ENCODE assay signal across 8 cellular contexts in the genomic region with DNA sequence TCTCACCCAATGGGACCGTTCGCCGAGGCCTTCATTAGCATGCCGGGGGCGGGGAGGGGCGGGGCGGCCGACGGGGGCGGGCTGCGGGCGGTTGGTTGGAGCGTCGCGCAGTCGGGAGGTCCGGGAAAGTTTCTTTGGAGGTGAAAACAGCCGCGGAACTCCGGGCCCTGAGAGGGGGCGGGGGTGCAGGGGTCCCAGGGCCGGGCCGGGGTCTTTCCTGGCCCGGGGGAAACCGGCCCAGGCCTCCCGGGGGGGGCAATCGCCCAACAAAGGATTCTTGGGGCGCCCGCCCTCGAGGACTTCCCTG. TPM values are rescaled to one million over a fixed set of nuclear protein-coding genes. Genes with fewer than 3 reads are reported as not detected.
A peak's percentile ranks its signal among the peaks of the same experiment; 100 is the strongest.
DNase-seq lines count a peak whose midpoint lies in the region; ATAC-seq, FAIRE-seq and TF ChIP-seq lines count a peak whose summit lies in the region.

A gene (plus strand): TSS at position 90 of the 307 bp plus-strand sequence. CDS start 366 bp downstream, outside the sequence.

- BruUV-seq in HepG2 (replicated peaks; lab: Mats Ljungman, UMichigan), result no TSS peak

- TF ChIP-seq POLR2A in HepG2 (IDR thresholded peaks at IDR 0.05; ENCODE audit: insufficient read depth in 1 of 2, low read depth in 2 of 2, low read length in 2 of 2), result no peak
- TF ChIP-seq POLR2A in testis (IDR thresholded peaks at IDR 0.05), result no peak

- no peak within 1 kb of the TSS for H2AFZ ChIP-seq in HepG2 (ENCODE audit: low read length)

- 0% methylated on average over 2 of the region's 30 CpGs for WGBS in HepG2 (ENCODE audit: low lambda C conversion rate)
- WGBS in testis, 2 donors, result 1% methylated on average over 28 of the region's 30 CpGs; no CpG with 5 or more reads in 1 of the 2 donors

- POLR2A ChIA-PET in HepG2 (lab: Yijun Ruan, JAX), result no interaction called here

- H3K9me3 ChIP-seq in HepG2 (ENCODE audit: low read length) (no peaks in the 10 kb centered on the region), testis (no peaks in the 10 kb centered on the region)

- H3K36me3 ChIP-seq in brain microvascular endothelial cell (replicated peaks) (peaks cover 14% of the 10 kb centered on the region), HepG2 (replicated peaks in 1 of 2; ENCODE audit: control insufficient read depth in 1 of 2, insufficient read depth in 2 of 2, low read length in 2 of 2) (no peaks in the 10 kb centered on the region; a peak in 1 of 5 replicates), testis (ENCODE audit: low read depth, missing control alignments) (no peaks in the 10 kb centered on the region)

- peak within 1 kb of the TSS; percentile 76 for H3K4me3 Mint-ChIP-seq in activated CD8-positive, alpha-beta memory T cell treated with anti-CD3 and anti-CD28 coated beads, Interleukin-2, amount 10 ng/mL, durations not matched to agents 7 days and 5 days

- peaks cover 4% of the 10 kb centered on the region for H4K20me1 ChIP-seq in HepG2 (ENCODE audit: insufficient read depth, low read length)

- peaks cover 2% of the 10 kb centered on the region for H3K79me2 ChIP-seq in HepG2 (ENCODE audit: insufficient read depth, low read length)

- H3K27ac Mint-ChIP-seq in activated CD8-positive, alpha-beta memory T cell treated with anti-CD3 and anti-CD28 coated beads, Interleukin-2, amount 10 ng/mL, durations not matched to agents 7 days and 5 days, result peak within 1 kb of the TSS; percentile 78

- peak within 1 kb of the TSS; percentile 77 for H3K4me2 ChIP-seq in HepG2 (ENCODE audit: low read depth, low read length)

- CTCF ChIA-PET in activated CD8-positive, alpha-beta memory T cell treated with anti-CD3 and anti-CD28 coated beads, Interleukin-2, amount 10 ng/mL, durations not matched to agents 7 days and 5 days (lab: Charles Lee), result no interaction called here
- CTCF ChIA-PET in HepG2 (lab: Yijun Ruan, JAX; ENCODE audit: low intra/inter-chr PET ratio, low total read pairs), result no interaction called here

- peaks cover 10% of the 10 kb centered on the region for H3K36me3 Mint-ChIP-seq in activated CD8-positive, alpha-beta memory T cell treated with anti-CD3 and anti-CD28 coated beads, Interleukin-2, amount 10 ng/mL, durations not matched to agents 7 days and 5 days

- FAIRE-seq in HepG2 (lab: Jason Lieb, UNC), result no peak

- no peaks in the 10 kb centered on the region for H3K27me3 ChIP-seq in brain microvascular endothelial cell (replicated peaks)
- no peaks in the 10 kb centered on the region for H3K27me3 ChIP-seq in HepG2 (ENCODE audit: control insufficient read depth in 1 of 2, insufficient read depth in 2 of 2, low read length in 2 of 2)
- no peaks in the 10 kb centered on the region for H3K27me3 ChIP-seq in testis

- in situ Hi-C loops in brain microvascular endothelial cell (cut with HindIII; ENCODE audit: low pct_ligation_motif_present, low sequenced_read_pairs) (no loop called here), HepG2 (cut with HindIII; ENCODE audit: extremely low pct_ligation_motif_present, low pct_unique_long_range_greater_than_20kb) (no loop called here)

- H3K27ac ChIP-seq in brain microvascular endothelial cell (peak within 1 kb of the TSS; percentile 58), HepG2 (ENCODE audit: extremely low read length, insufficient read depth, low read length) (peak within 1 kb of the TSS; percentile 63), testis (peak within 1 kb of the TSS; percentile 20 to 81)

- H3K4me1 ChIP-seq in HepG2 (ENCODE audit: insufficient read depth, low read length) (peaks cover 41% of the 10 kb centered on the region), testis (peaks cover 9% of the 10 kb centered on the region)

- intact Hi-C loops in HepG2 (cut with micrococcal nuclease; ENCODE audit: unreplicated experiment) (loop anchor here (5.0 kb wide), 1 partner anchor 66 kb away; a partner anchor contains a TSS), testis (cut with DNase I; ENCODE audit: low total_unique reads) (no loop called here)

- peak within 1 kb of the TSS; percentile 77 for H3K4me3 ChIP-seq in brain microvascular endothelial cell (ENCODE audit: low read depth, low read length)
- peak within 1 kb of the TSS; percentile 81 to 94 (median 92) for H3K4me3 ChIP-seq in HepG2 (replicated peaks in 1 of 3; ENCODE audit: insufficient read depth in 1 of 3, low read depth in 2 of 3, low read length in 3 of 3)
- peak within 1 kb of the TSS; percentile 83 to 89 for H3K4me3 ChIP-seq in testis

- H3K27me3 Mint-ChIP-seq in activated CD8-positive, alpha-beta memory T cell treated with anti-CD3 and anti-CD28 coated beads, Interleukin-2, amount 10 ng/mL, durations not matched to agents 7 days and 5 days, result no peaks in the 10 kb centered on the region

- no peaks in the 10 kb centered on the region for H3K9me3 Mint-ChIP-seq in activated CD8-positive, alpha-beta memory T cell treated with anti-CD3 and anti-CD28 coated beads, Interleukin-2, amount 10 ng/mL, durations not matched to agents 7 days and 5 days (ENCODE audit: low read depth)

- no peak for DNase-seq in activated CD8-positive, alpha-beta memory T cell treated with anti-CD3 and anti-CD28 coated beads, Interleukin-2, amount 10 ng/mL, durations not matched to agents 7 days and 5 days
- no peak for DNase-seq in activated CD8-positive, alpha-beta memory T cell treated with anti-CD3 and anti-CD28 coated beads, Interleukin-2, amount 50 U/mL, for 4 hours
- DNase-seq in brain microvascular endothelial cell, result no peak
- no peak for DNase-seq in HepG2 (ENCODE audit: low spot score)
- no peak for DNase-seq in testis
- DNase-seq in HuH-7 (ENCODE audit: low spot score), result no peak
- DNase-seq in NK-92 treated with Interleukin-12 subunit alpha and Interleukin-12 subunit beta, amount 100 ng/mL, for 24 hours (lab: John Stamatoyannopoulos, UW), result no peak
- no peak for DNase-seq in activated CD8-positive, alpha-beta memory T cell treated with anti-CD3 and anti-CD28 coated beads for 24 hours

- no peak for TF ChIP-seq CTCF in brain microvascular endothelial cell (IDR thresholded peaks at IDR 0.05; ENCODE audit: low read depth, low read length, missing control alignments)
- no peak for TF ChIP-seq CTCF in HepG2 (CRISPR knock-in tag; IDR thresholded peaks at IDR 0.05)
- TF ChIP-seq CTCF in testis (IDR thresholded peaks at IDR 0.05), result no peak

- no peak for TF ChIP-seq RAD21 in HepG2 (CRISPR knock-in tag; IDR thresholded peaks at IDR 0.05)

- no peak for ATAC-seq in activated CD8-positive, alpha-beta memory T cell treated with anti-CD3 and anti-CD28 coated beads, Interleukin-2, amount 10 ng/mL, durations not matched to agents 7 days and 5 days
- ATAC-seq in HepG2, result no peak

- TF ChIP-seq EP300 in HepG2 (IDR thresholded peaks at IDR 0.05; ENCODE audit: low read depth in 2 of 2, low read length in 2 of 2) (no peak), HepG2 (CRISPR knock-in tag; IDR thresholded peaks at IDR 0.05; ENCODE audit: borderline replicate concordance) (no peak)

- H3K4me1 Mint-ChIP-seq in activated CD8-positive, alpha-beta memory T cell treated with anti-CD3 and anti-CD28 coated beads, Interleukin-2, amount 10 ng/mL, durations not matched to agents 7 days and 5 days, result peaks cover 11% of the 10 kb centered on the region

- peak within 1 kb of the TSS; percentile 87 for H3K9ac ChIP-seq in HepG2 (ENCODE audit: insufficient read depth, low read depth, low read length)

TF ChIP-seq in HepG2, 621 proteins besides CTCF, POLR2A, EP300 and RAD21 (continues in another document):
- TF ChIP-seq, protein P1, sequence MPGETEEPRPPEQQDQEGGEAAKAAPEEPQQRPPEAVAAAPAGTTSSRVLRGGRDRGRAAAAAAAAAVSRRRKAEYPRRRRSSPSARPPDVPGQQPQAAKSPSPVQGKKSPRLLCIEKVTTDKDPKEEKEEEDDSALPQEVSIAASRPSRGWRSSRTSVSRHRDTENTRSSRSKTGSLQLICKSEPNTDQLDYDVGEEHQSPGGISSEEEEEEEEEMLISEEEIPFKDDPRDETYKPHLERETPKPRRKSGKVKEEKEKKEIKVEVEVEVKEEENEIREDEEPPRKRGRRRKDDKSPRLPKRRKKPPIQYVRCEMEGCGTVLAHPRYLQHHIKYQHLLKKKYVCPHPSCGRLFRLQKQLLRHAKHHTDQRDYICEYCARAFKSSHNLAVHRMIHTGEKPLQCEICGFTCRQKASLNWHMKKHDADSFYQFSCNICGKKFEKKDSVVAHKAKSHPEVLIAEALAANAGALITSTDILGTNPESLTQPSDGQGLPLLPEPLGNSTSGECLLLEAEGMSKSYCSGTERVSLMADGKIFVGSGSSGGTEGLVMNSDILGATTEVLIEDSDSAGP (CRISPR knock-in tag; IDR thresholded peaks at IDR 0.05; ENCODE audit: borderline replicate concordance), result peak; percentile 1; the same call in 1 of the 2 replicates
- TF ChIP-seq KLF15 (CRISPR knock-in tag; IDR thresholded peaks at IDR 0.05; ENCODE audit: borderline replicate concordance), result no peak

RNA-seq across cellular contexts. Expression of the gene that starts here (rescaled TPM):
- 10 to 100 TPM; 50.7 to 51.7 TPM for total RNA-seq in activated CD8-positive, alpha-beta memory T cell treated with anti-CD3 and anti-CD28 coated beads, Interleukin-2, amount 10 ng/mL, durations not matched to agents 7 days and 5 days
- 23.0 and 29.2 TPM in 2 replicates for total RNA-seq in HepG2 (2016; rRNA removed; fragmentation: Illumina TruSeq; extraction: Trizol)
- total RNA-seq in HepG2 (2016; cell fraction: cytosol; rRNA removed; fragmentation: Illumina TruSeq; extraction: Trizol; ENCODE audit: low read depth), result 26.2 and 31.3 TPM in 2 replicates
- total RNA-seq in HepG2 (2016; cell fraction: insoluble cytoplasmic fraction; rRNA removed; fragmentation: Illumina TruSeq; extraction: Trizol), result 26.2 and 29.0 TPM in 2 replicates
- total RNA-seq in HepG2 (2016; cell fraction: membrane; rRNA removed; fragmentation: Illumina TruSeq; extraction: Trizol), result 40.2 and 42.4 TPM in 2 replicates
- 17.0 TPM in 2 replicates for total RNA-seq in HepG2 (2016; cell fraction: nucleus; rRNA removed; fragmentation: Illumina TruSeq; extraction: Trizol)
- 23.9 and 24.8 TPM in 2 replicates for polyA plus RNA-seq in HepG2 (2011; rRNA removed)
- polyA plus RNA-seq in HepG2 (2011; cell fraction: cytosol; rRNA removed), result 17.7 and 28.8 TPM in 2 replicates
- 73.5 and 97.4 TPM in 2 replicates for polyA plus RNA-seq in HepG2 (2011; cell fraction: nucleus; rRNA removed)
- polyA plus RNA-seq in HepG2 (2012), result 19.0 and 22.8 TPM in 2 replicates
- 33.9 and 35.6 TPM in 2 replicates for polyA plus RNA-seq in HepG2 (2016; cell fraction: cytosol; fragmentation: Illumina TruSeq; extraction: Trizol; ENCODE audit: low read depth)
- 36.6 TPM in 2 replicates for polyA plus RNA-seq in HepG2 (2016; cell fraction: insoluble cytoplasmic fraction; fragmentation: Illumina TruSeq; extraction: Trizol; ENCODE audit: low read depth)
- 38.7 and 44.5 TPM in 2 replicates for polyA plus RNA-seq in HepG2 (2016; cell fraction: membrane; fragmentation: Illumina TruSeq; extraction: Trizol; ENCODE audit: low read depth)
- 80.7 and 81.4 TPM in 2 replicates for polyA plus RNA-seq in HepG2 (2016; cell fraction: nucleus; fragmentation: Illumina TruSeq; extraction: Trizol; ENCODE audit: insufficient read depth, low read depth)
- 13.9 and 67.7 TPM in 2 replicates for polyA minus RNA-seq in HepG2 (2011; rRNA and poly(A)+ RNA removed; ENCODE audit: low replicate concordance)
- polyA minus RNA-seq in HepG2 (2011; cell fraction: cytosol; rRNA and poly(A)+ RNA removed), result 10.8 and 16.1 TPM in 2 replicates
- polyA minus RNA-seq in HepG2 (2011; cell fraction: nucleus; rRNA and poly(A)+ RNA removed), result 8.7 and 9.7 TPM in 2 replicates
- total RNA-seq in testis, result 100 to 1,000 TPM; 108 to 129 TPM
- 66.2 TPM for polyA plus RNA-seq in testis (ENCODE audit: insufficient read depth, low read depth, low replicate concordance)
